ENCODE assay signal across 1 cellular context in genomic region chr7:34155225-34155908, GRCh38.
TF ChIP-seq lines count a peak whose summit lies in the region.

No MANE protein-coding gene starts in this region.

TF ChIP-seq in GM23338, 12 proteins besides CTCF, POLR2A, EP300 and RAD21 (continued from another document):
- TF ChIP-seq ZNF462 (CRISPR knock-in tag; IDR thresholded peaks at IDR 0.05) = no peak
